1 cellular context compared by ENCODE assay signal in the genomic region with DNA sequence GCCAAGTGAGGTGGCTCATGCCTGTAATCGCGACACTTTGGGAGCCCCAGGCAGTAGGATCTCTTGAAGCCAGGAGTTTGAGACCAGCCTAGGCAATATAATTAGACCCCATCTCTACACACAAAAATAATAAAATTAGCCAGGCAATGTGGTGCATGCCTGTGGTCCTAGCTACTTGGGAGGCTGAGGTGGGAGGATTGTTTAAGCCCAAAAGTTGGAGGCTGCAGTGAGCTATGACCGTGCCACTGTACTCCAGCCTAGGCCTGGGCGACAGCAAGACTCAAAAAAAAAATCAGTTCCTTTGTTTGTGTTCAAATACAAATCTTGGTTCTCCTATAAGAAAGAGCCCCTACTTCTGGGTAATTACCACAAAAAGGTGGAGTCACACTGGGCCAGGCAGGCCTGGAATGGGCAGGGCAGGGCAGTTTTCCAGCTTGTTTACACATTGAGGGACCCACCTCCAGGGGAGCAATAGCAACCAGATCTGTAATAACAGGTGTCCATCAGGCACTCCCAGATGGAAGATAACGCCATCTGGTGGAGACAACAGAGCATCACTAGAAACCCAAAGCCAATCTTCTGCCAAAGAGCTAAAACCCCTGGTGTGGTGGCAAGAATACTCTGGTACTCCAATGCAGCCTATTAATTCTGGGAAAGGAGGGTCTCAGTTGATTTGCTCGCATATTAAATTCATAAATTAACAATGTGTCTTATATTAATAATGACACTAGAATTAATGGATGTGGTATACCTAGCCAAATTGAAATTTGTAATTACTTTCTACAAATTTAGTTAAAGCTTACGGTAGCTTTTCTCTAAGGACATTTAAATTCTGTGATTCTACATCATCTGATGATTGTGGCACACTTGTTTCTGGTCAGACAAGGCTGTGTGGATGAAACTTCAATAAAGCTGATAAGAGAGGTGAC.
TF ChIP-seq lines count a peak whose summit lies in the region.

No MANE protein-coding gene starts in this region.

TF ChIP-seq in HepG2, 621 proteins besides CTCF, POLR2A, EP300 and RAD21 (continued from another document and continues in another):
- TF ChIP-seq ZNF142 (CRISPR knock-in tag; IDR thresholded peaks at IDR 0.05) (no peak), ZFP41 (CRISPR knock-in tag; IDR thresholded peaks at IDR 0.05; ENCODE audit: borderline replicate concordance) (no peak), MIXL1 (CRISPR knock-in tag; IDR thresholded peaks at IDR 0.05) (peak; percentile 68; the same call in 1 of the 2 replicates), PAWR (CRISPR knock-in tag; IDR thresholded peaks at IDR 0.05; ENCODE audit: borderline replicate concordance) (no peak), ZBTB7B (CRISPR knock-in tag; IDR thresholded peaks at IDR 0.05) (peak; percentile 56; the same call in 1 of the 2 replicates), DZIP1 (CRISPR knock-in tag; IDR thresholded peaks at IDR 0.05) (no peak), CEBPG (CRISPR knock-in tag; IDR thresholded peaks at IDR 0.05) (0 out of 2 replicates have a peak, but pooled peaks have one; percentile 41), ZBTB40 (IDR thresholded peaks at IDR 0.05) (no peak), ZBTB40 (CRISPR knock-in tag; IDR thresholded peaks at IDR 0.05) (no peak), ZNF12 (CRISPR knock-in tag; IDR thresholded peaks at IDR 0.05) (no peak), ZNF644 (CRISPR knock-in tag; IDR thresholded peaks at IDR 0.05; ENCODE audit: low read depth) (0 out of 2 replicates have a peak, but pooled peaks have one; percentile 25), ZNF496 (CRISPR knock-in tag; IDR thresholded peaks at IDR 0.05; ENCODE audit: insufficient replicate concordance) (no peak), NR2F6 (IDR thresholded peaks at IDR 0.05) (no peak), NR2F6 (CRISPR knock-in tag; IDR thresholded peaks at IDR 0.05) (peak; percentile 31; the same call in 1 of the 2 replicates), ZNF580 (CRISPR knock-in tag; IDR thresholded peaks at IDR 0.05; ENCODE audit: borderline replicate concordance, low read depth) (0 out of 2 replicates have a peak, but pooled peaks have one; percentile 31), GFI1 (CRISPR knock-in tag; IDR thresholded peaks at IDR 0.05; ENCODE audit: borderline replicate concordance) (peak; percentile 81), ZNF768 (CRISPR knock-in tag; IDR thresholded peaks at IDR 0.05) (no peak)
- TF ChIP-seq, protein P1, sequence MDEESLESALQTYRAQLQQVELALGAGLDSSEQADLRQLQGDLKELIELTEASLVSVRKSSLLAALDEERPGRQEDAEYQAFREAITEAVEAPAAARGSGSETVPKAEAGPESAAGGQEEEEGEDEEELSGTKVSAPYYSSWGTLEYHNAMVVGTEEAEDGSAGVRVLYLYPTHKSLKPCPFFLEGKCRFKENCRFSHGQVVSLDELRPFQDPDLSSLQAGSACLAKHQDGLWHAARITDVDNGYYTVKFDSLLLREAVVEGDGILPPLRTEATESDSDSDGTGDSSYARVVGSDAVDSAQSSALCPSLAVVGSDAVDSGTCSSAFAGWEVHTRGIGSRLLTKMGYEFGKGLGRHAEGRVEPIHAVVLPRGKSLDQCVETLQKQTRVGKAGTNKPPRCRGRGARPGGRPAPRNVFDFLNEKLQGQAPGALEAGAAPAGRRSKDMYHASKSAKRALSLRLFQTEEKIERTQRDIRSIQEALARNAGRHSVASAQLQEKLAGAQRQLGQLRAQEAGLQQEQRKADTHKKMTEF (CRISPR knock-in tag; IDR thresholded peaks at IDR 0.05), result peak; percentile 48; the same call in 1 of the 2 replicates
- TF ChIP-seq, protein P2, sequence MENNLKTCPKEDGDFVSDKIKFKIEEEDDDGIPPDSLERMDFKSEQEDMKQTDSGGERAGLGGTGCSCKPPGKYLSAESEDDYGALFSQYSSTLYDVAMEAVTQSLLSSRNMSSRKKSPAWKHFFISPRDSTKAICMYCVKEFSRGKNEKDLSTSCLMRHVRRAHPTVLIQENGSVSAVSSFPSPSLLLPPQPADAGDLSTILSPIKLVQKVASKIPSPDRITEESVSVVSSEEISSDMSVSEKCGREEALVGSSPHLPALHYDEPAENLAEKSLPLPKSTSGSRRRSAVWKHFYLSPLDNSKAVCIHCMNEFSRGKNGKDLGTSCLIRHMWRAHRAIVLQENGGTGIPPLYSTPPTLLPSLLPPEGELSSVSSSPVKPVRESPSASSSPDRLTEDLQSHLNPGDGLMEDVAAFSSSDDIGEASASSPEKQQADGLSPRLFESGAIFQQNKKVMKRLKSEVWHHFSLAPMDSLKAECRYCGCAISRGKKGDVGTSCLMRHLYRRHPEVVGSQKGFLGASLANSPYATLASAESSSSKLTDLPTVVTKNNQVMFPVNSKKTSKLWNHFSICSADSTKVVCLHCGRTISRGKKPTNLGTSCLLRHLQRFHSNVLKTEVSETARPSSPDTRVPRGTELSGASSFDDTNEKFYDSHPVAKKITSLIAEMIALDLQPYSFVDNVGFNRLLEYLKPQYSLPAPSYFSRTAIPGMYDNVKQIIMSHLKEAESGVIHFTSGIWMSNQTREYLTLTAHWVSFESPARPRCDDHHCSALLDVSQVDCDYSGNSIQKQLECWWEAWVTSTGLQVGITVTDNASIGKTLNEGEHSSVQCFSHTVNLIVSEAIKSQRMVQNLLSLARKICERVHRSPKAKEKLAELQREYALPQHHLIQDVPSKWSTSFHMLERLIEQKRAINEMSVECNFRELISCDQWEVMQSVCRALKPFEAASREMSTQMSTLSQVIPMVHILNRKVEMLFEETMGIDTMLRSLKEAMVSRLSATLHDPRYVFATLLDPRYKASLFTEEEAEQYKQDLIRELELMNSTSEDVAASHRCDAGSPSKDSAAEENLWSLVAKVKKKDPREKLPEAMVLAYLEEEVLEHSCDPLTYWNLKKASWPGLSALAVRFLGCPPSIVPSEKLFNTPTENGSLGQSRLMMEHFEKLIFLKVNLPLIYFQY (CRISPR knock-in tag; IDR thresholded peaks at IDR 0.05; ENCODE audit: borderline replicate concordance), result peak; percentile 47; the same call in 1 of the 2 replicates
